ENCODE assay signal across 1 cellular context in the genomic region with DNA sequence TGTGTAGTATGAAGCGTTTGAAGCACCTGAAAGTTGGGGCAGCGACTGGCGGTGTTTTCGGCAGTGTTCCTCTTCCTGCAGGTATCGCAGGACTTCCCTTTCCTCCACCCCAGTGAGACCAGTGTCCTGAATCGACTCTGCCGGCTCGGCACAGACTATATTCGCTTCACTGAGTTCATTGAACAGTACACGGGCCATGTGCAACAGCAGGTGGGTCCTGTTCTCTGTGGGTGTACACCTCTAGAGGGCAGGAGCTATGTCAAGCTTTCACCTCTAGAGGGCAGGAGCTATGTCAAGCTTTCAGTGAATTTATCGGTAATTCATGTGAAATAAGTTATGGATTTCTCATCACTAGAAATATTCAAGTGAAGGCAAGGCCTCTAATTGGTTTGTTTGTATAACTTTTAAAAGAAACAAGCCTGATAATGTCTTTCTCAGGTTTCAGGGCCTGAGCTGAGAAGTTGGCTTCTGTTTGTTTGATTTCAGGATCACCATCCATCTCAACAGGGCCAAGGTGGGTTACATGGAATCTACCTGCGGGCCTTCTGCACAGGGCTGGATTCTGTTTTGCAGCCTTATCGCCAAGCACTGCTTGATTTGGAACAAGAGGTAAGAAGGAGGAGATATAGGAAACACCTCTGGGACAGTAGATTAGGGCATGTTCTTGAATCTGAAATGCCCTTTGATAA.
A peak's percentile ranks its signal among the peaks of the same experiment; 100 is the strongest.
TF ChIP-seq lines count a peak whose summit lies in the region.

No MANE protein-coding gene starts in this region.

TF ChIP-seq in HepG2, 621 proteins besides CTCF, POLR2A, EP300 and RAD21:
- TF ChIP-seq ZNF563 (CRISPR knock-in tag; IDR thresholded peaks at IDR 0.05) = no peak
- peak; percentile 55; the same call in 1 of the 2 replicates for TF ChIP-seq ZBTB38 (CRISPR knock-in tag; IDR thresholded peaks at IDR 0.05)
- 0 out of 2 replicates have a peak, but pooled peaks have one; percentile 17 for TF ChIP-seq SAP130 (CRISPR knock-in tag; IDR thresholded peaks at IDR 0.05; ENCODE audit: low read depth)
- TF ChIP-seq PRPF4 (IDR thresholded peaks at IDR 0.05; ENCODE audit: low read depth, low read length, poor library complexity, severe bottlenecking) = peak; percentile 45
